Comparison of ENCODE assay signal across 18 cellular contexts in genomic region chr4:84855774-84856173, GRCh38.
DNase-seq lines count a peak whose midpoint lies in the region; ATAC-seq lines count a peak whose summit lies in the region.
"Had no signal": no experiment of that assay in that cellular context is flagged by ENCODE, and none has a peak within 500 bp of the region (broad histone marks: within the 10 kb centered on the region; RNA-seq: fewer than 3 reads in every experiment).

No MANE protein-coding gene starts in this region.

- DNase-seq in G401 (ENCODE audit: low spot score) (peak; percentile 69), NCI-H774 (lab: John Stamatoyannopoulos, UW) (peak; percentile 15), globus pallidus (ENCODE audit: low spot score) (peak; percentile 87), nucleus accumbens (lab: John Stamatoyannopoulos, UW) (peak in 40 of 56 donors; percentile 2 to 79 (median 39)), dedifferentiated amniotic fluid mesenchymal stem cell (ENCODE audit: extremely low spot score) (no peak), HT-29 (ENCODE audit: low spot score) (no peak)
- no peak for DNase-seq in activated naive CD4-positive, alpha-beta T cell treated with anti-CD3 and anti-CD28 coated beads for 36 hours
- DNase-seq: activated T-cell treated with anti-CD3 and anti-CD28 coated beads for 4 hours; adrenal gland; effector CD8-positive, alpha-beta T cell; GDM1; HFFc6; NCI-H1092; stomach had no signal

- no peak overlapping the region for H3K4me3 Mint-ChIP-seq in activated naive CD4-positive, alpha-beta T cell treated with anti-CD3 and anti-CD28 coated beads for 36 hours
- H3K4me3 Mint-ChIP-seq: CD14-positive monocyte, HFFc6, memory B cell, WTC11 had no signal

- H3K27ac Mint-ChIP-seq in activated naive CD4-positive, alpha-beta T cell treated with anti-CD3 and anti-CD28 coated beads for 36 hours, result no peak overlapping the region
- H3K27ac Mint-ChIP-seq: CD14-positive monocyte, HFFc6, memory B cell had no signal

- H3K36me3 Mint-ChIP-seq in activated naive CD4-positive, alpha-beta T cell treated with anti-CD3 and anti-CD28 coated beads for 36 hours (ENCODE audit: low read depth), result no peaks in the 10 kb centered on the region
- H3K36me3 Mint-ChIP-seq: memory B cell had no signal

- no peaks in the 10 kb centered on the region for H3K4me1 Mint-ChIP-seq in activated naive CD4-positive, alpha-beta T cell treated with anti-CD3 and anti-CD28 coated beads for 36 hours (ENCODE audit: low read depth)
- H3K4me1 Mint-ChIP-seq: CD14-positive monocyte, memory B cell had no signal

- peaks cover 2% of the 10 kb centered on the region for H3K27me3 Mint-ChIP-seq in activated naive CD4-positive, alpha-beta T cell treated with anti-CD3 and anti-CD28 coated beads for 36 hours (ENCODE audit: low read depth)

- CTCF ChIA-PET in activated naive CD4-positive, alpha-beta T cell treated with anti-CD3 and anti-CD28 coated beads for 36 hours (lab: Charles Lee), result no interaction called here

- in situ Hi-C loops in G401 (cut with HindIII; ENCODE audit: low sequenced_read_pairs), result no loop called here

- H3K9me3 Mint-ChIP-seq in activated naive CD4-positive, alpha-beta T cell treated with anti-CD3 and anti-CD28 coated beads for 36 hours, result no peaks in the 10 kb centered on the region
- H3K9me3 Mint-ChIP-seq: HFFc6, WTC11 had no signal

- ATAC-seq in GM18498 (IDR thresholded peaks at IDR 0.05; ENCODE audit: unreplicated experiment), result no peak

- intact Hi-C loops in activated naive CD4-positive, alpha-beta T cell treated with anti-CD3 and anti-CD28 coated beads for 36 hours (cut with micrococcal nuclease), result no loop called here

Comparison
In these comparisons a context has a peak if more than half of its experiments do, and no peak if none do; other contexts are left out.
1. DNase-seq: peak in G401 (single experiment), NCI-H774 (single experiment), globus pallidus (single experiment) and nucleus accumbens (40 of 56); none in activated naive CD4-positive, alpha-beta T cell treated with anti-CD3 and anti-CD28 coated beads for 36 hours (single experiment), dedifferentiated amniotic fluid mesenchymal stem cell (single experiment) and HT-29 (single experiment).